1 cellular context compared by ENCODE assay signal in genomic region chr1:154998818-154999650, GRCh38.
TF ChIP-seq lines count a peak whose summit lies in the region.

No MANE protein-coding gene starts in this region.

TF ChIP-seq in K562, 482 proteins besides CTCF, POLR2A, EP300 and RAD21 (continued from another document and continues in another):
- TF ChIP-seq AFF1 (IDR thresholded peaks at IDR 0.05; ENCODE audit: low read depth in 1 of 2, partially characterized antibody in 2 of 2) (no peak), ZNF644 (tag; IDR thresholded peaks at IDR 0.05; ENCODE audit: low read depth) (no peak), VEZF1 (CRISPR knock-in tag; IDR thresholded peaks at IDR 0.05) (peak; percentile 43; the same call in 1 of the 2 replicates), FOXP4 (CRISPR knock-in tag; IDR thresholded peaks at IDR 0.05; ENCODE audit: borderline replicate concordance) (no peak), ZNF41 (CRISPR knock-in tag; conservative IDR thresholded peaks at IDR 0.05) (no peak), ZNF347 (CRISPR knock-in tag; IDR thresholded peaks at IDR 0.05; ENCODE audit: low read depth) (no peak), SMC3 (conservative IDR thresholded peaks at IDR 0.05; ENCODE audit: insufficient read depth, low read depth, low read length) (peak; percentile 74), MLLT1 (IDR thresholded peaks at IDR 0.05) (peak in 1 of 2 experiments; percentile 55; a peak in 1 of 4 replicates), SOX6 (IDR thresholded peaks at IDR 0.05) (peak; percentile 33), ZNF354B (CRISPR knock-in tag; IDR thresholded peaks at IDR 0.05) (no peak), BRD9 (IDR thresholded peaks at IDR 0.05; ENCODE audit: low read depth, partially characterized antibody) (peak; percentile 85), JUNB (CRISPR knock-in tag; conservative IDR thresholded peaks at IDR 0.05) (no peak), ZNF589 (CRISPR knock-in tag; IDR thresholded peaks at IDR 0.05; ENCODE audit: low read depth) (no peak), RBM39 (optimal IDR thresholded peaks at IDR 0.05; ENCODE audit: low read depth, low read length) (no peak), CHCHD3 (CRISPR knock-in tag; IDR thresholded peaks at IDR 0.05) (no peak), HOXB6 (CRISPR knock-in tag; IDR thresholded peaks at IDR 0.05; ENCODE audit: borderline replicate concordance) (no peak), ZBTB34 (CRISPR knock-in tag; IDR thresholded peaks at IDR 0.05) (no peak), TRIM24 (IDR thresholded peaks at IDR 0.05) (no peak), CLOCK (CRISPR knock-in tag; IDR thresholded peaks at IDR 0.05; ENCODE audit: borderline replicate concordance) (no peak), NFATC3 (IDR thresholded peaks at IDR 0.05) (no peak), SIN3A (IDR thresholded peaks at IDR 0.05; ENCODE audit: borderline replicate concordance in 2 of 2, control insufficient read depth in 1 of 2, low read depth in 2 of 2, low read length in 2 of 2) (no peak), BRD4 (IDR thresholded peaks at IDR 0.05) (0 out of 2 replicates have a peak, but pooled peaks have one; percentile 2), KLF13 (tag; IDR thresholded peaks at IDR 0.05; ENCODE audit: borderline replicate concordance, low read depth) (no peak), PKNOX1 (IDR thresholded peaks at IDR 0.05) (no peak), ZNF395 (CRISPR knock-in tag; IDR thresholded peaks at IDR 0.05) (no peak; the same call in 1 of the 2 replicates), KHSRP (IDR thresholded peaks at IDR 0.05) (no peak), XRCC5 (IDR thresholded peaks at IDR 0.05; ENCODE audit: low read depth, low read length) (peak; percentile 87), ZNF695 (CRISPR knock-in tag; IDR thresholded peaks at IDR 0.05) (no peak), ZC3H11A (IDR thresholded peaks at IDR 0.05; ENCODE audit: low read depth, low read length) (0 out of 2 replicates have a peak, but pooled peaks have one; percentile 63), ZNF316 (IDR thresholded peaks at IDR 0.05) (no peak), ZFP1 (CRISPR knock-in tag; IDR thresholded peaks at IDR 0.05) (no peak), ZBTB5 (IDR thresholded peaks at IDR 0.05) (no peak), CAMTA2 (CRISPR knock-in tag; conservative IDR thresholded peaks at IDR 0.05) (0 out of 2 replicates have a peak, but pooled peaks have one; percentile 18), GTF3C2 (IDR thresholded peaks at IDR 0.05; ENCODE audit: borderline replicate concordance, extremely low read depth, insufficient read length) (no peak)
